27 cellular contexts compared by ENCODE assay signal in the genomic region with DNA sequence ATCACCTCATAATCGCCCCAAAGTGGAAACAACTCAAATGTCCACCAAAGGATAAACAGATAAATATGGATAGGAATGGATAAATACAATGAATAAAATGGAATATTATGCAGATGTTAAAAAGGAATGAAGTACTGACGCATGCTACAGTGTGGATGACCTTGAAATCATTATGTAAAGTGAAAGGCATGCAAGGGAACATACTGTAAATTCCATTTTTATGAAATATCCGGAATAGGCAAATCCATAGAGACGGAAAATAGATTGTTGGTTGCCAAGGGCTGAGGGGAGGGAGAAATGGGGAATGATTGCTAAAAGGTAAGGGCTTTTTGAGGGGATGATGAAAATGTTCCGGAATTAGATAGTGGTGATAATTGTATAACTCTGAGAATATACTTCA. TPM values are rescaled to one million over a fixed set of nuclear protein-coding genes. Genes with fewer than 3 reads are reported as not detected.
A peak's percentile ranks its signal among the peaks of the same experiment; 100 is the strongest.
DNase-seq lines count a peak whose midpoint lies in the region; ATAC-seq, FAIRE-seq and TF ChIP-seq lines count a peak whose summit lies in the region.
"Had no signal": no experiment of that assay in that cellular context is flagged by ENCODE, and none has a peak within 500 bp of the region (broad histone marks: within the 10 kb centered on the region; RNA-seq: fewer than 3 reads in every experiment).

No MANE protein-coding gene starts in this region.

- ATAC-seq in activated naive CD8-positive, alpha-beta T cell treated with anti-CD3 and anti-CD28 coated beads, Interleukin-2, amount 50 U/mL, for 24 hours, result no peak
- ATAC-seq in Right ventricle myocardium superior (ENCODE audit: poor library complexity), result no peak

- H3K27ac ChIP-seq in subcutaneous abdominal adipose tissue (ENCODE audit: low read depth, low read length) (peak overlapping the region; percentile 30), right atrium auricular region (no peak overlapping the region)
- H3K27ac ChIP-seq: HL-60 had no signal

- H3K4me1 Mint-ChIP-seq in activated naive CD8-positive, alpha-beta T cell (ENCODE audit: low read depth), result peaks cover 45% of the 10 kb centered on the region
- H3K4me1 Mint-ChIP-seq in activated naive CD8-positive, alpha-beta T cell treated with anti-CD3 and anti-CD28 coated beads, Interleukin-2, amount 50 U/mL, for 24 hours, result peaks cover 21% of the 10 kb centered on the region

- H3K4me3 Mint-ChIP-seq in activated naive CD8-positive, alpha-beta T cell, result no peak overlapping the region
- no peak overlapping the region for H3K4me3 Mint-ChIP-seq in activated naive CD8-positive, alpha-beta T cell treated with anti-CD3 and anti-CD28 coated beads, Interleukin-2, amount 50 U/mL, for 24 hours

- no peak for TF ChIP-seq CTCF in right atrium auricular region (IDR thresholded peaks at IDR 0.05)

- H3K36me3 Mint-ChIP-seq in activated naive CD8-positive, alpha-beta T cell, result no peaks in the 10 kb centered on the region
- peaks cover 4% of the 10 kb centered on the region for H3K36me3 Mint-ChIP-seq in activated naive CD8-positive, alpha-beta T cell treated with anti-CD3 and anti-CD28 coated beads, Interleukin-2, amount 50 U/mL, for 24 hours (ENCODE audit: low read depth)

- no peak overlapping the region for H3K9ac ChIP-seq in subcutaneous abdominal adipose tissue (ENCODE audit: low read length in 5 of 5)
- H3K9ac ChIP-seq: SK-N-SH had no signal

- no peak for FAIRE-seq in GM12892 (lab: Jason Lieb, UNC)
- FAIRE-seq: G401.6 had no signal

- no peaks in the 10 kb centered on the region for H3K27me3 Mint-ChIP-seq in activated naive CD8-positive, alpha-beta T cell
- no peaks in the 10 kb centered on the region for H3K27me3 Mint-ChIP-seq in activated naive CD8-positive, alpha-beta T cell treated with anti-CD3 and anti-CD28 coated beads, Interleukin-2, amount 50 U/mL, for 24 hours
- H3K27me3 Mint-ChIP-seq: IgD-negative memory B cell had no signal

- no peaks in the 10 kb centered on the region for H3K9me3 Mint-ChIP-seq in activated naive CD8-positive, alpha-beta T cell (ENCODE audit: low read depth)
- H3K9me3 Mint-ChIP-seq in activated naive CD8-positive, alpha-beta T cell treated with anti-CD3 and anti-CD28 coated beads, Interleukin-2, amount 50 U/mL, for 24 hours, result no peaks in the 10 kb centered on the region
- H3K9me3 Mint-ChIP-seq: IgD-negative memory B cell had no signal

- peak overlapping the region; percentile 54 for H3K27ac Mint-ChIP-seq in activated naive CD8-positive, alpha-beta T cell
- H3K27ac Mint-ChIP-seq in activated naive CD8-positive, alpha-beta T cell treated with anti-CD3 and anti-CD28 coated beads, Interleukin-2, amount 50 U/mL, for 24 hours, result no peak overlapping the region
- H3K27ac Mint-ChIP-seq: IgD-negative memory B cell had no signal

- H3K9me3 ChIP-seq in subcutaneous abdominal adipose tissue (ENCODE audit: control insufficient read depth in 5 of 5, low read length in 5 of 5) (no peaks in the 10 kb centered on the region), right atrium auricular region (no peaks in the 10 kb centered on the region)
- H3K9me3 ChIP-seq: MG63, SK-N-SH had no signal

- no peaks in the 10 kb centered on the region for H3K36me3 ChIP-seq in subcutaneous abdominal adipose tissue (ENCODE audit: control insufficient read depth in 5 of 5, insufficient read depth in 5 of 5, low read length in 5 of 5)
- H3K36me3 ChIP-seq in right atrium auricular region, result no peaks in the 10 kb centered on the region
- H3K36me3 ChIP-seq: MG63 had no signal

- H3K4me3 ChIP-seq in subcutaneous abdominal adipose tissue (ENCODE audit: low read depth in 1 of 5, low read length in 5 of 5), result no peak overlapping the region
- H3K4me3 ChIP-seq in right atrium auricular region, result no peak overlapping the region
- H3K4me3 ChIP-seq: MG63 had no signal

- DNase-seq in activated naive CD8-positive, alpha-beta T cell treated with anti-CD3 and anti-CD28 coated beads, Interleukin-2, amount 50 U/mL, for 24 hours, result no peak
- DNase-seq in NCI-H226 (peak; percentile 33), dermis blood vessel endothelial cell (peak; percentile 36), Right ventricle myocardium superior (no peak), right atrium auricular region (ENCODE audit: low spot score) (no peak), GM12892 (ENCODE audit: insufficient read length) (no peak)
- DNase-seq: DMS 273 treated with DMSO at 0.1 percent for 48 hours, H7, Kasumi-1, MG63, NCI-H1048, NCI-H1436, NCI-H2029 treated with DMSO at 0.1 percent for 48 hours, NCI-H2171 treated with DMSO at 0.1 percent for 48 hours, NCI-H748 treated with DMSO at 0.1 percent for 48 hours, SHP77, SK-N-SH had no signal

- H3K27me3 ChIP-seq in subcutaneous abdominal adipose tissue (ENCODE audit: control insufficient read depth in 5 of 5, insufficient read depth in 4 of 5, low read length in 5 of 5), result no peaks in the 10 kb centered on the region
- H3K27me3 ChIP-seq in right atrium auricular region, result no peaks in the 10 kb centered on the region
- H3K27me3 ChIP-seq: MG63 had no signal

- H3K4me1 ChIP-seq in subcutaneous abdominal adipose tissue (ENCODE audit: control insufficient read depth in 5 of 5, insufficient read depth in 5 of 5, low read length in 5 of 5) (peaks cover 0 to 26% (median 11%) of the 10 kb centered on the region in 5 donors), right atrium auricular region (no peaks in the 10 kb centered on the region)

- no peak for TF ChIP-seq POLR2A in GM12892 (IDR thresholded peaks at IDR 0.05; ENCODE audit: low read depth, low read length)

- intact Hi-C loops in Right ventricle myocardium superior (cut with DNase I), result no loop called here

RNA-seq across cellular contexts. Expression of a gene that starts 36.0 kb away (rescaled TPM):
- total RNA-seq in dermis blood vessel endothelial cell, result 46.3 and 46.8 TPM in 2 replicates
- 30.0 TPM for total RNA-seq in Right ventricle myocardium superior
- total RNA-seq in right atrium auricular region, result 10 to 100 TPM; 31.4 to 49.1 TPM
- 40.7 TPM for polyA plus RNA-seq in GM12892 (2012; ENCODE audit: missing spikeins)

RNA-seq across cellular contexts. Expression of a gene that starts 45.9 kb away (rescaled TPM):
- total RNA-seq in dermis blood vessel endothelial cell, result 28.6 and 36.5 TPM in 2 replicates
- 8.1 TPM for total RNA-seq in Right ventricle myocardium superior
- total RNA-seq in right atrium auricular region, result 10 to 100 TPM; 13.1 to 19.3 TPM
- 9.5 TPM for polyA plus RNA-seq in GM12892 (2012; ENCODE audit: missing spikeins)

RNA-seq across cellular contexts. Expression of a gene that starts 48.1 kb away (rescaled TPM):
- 51.4 and 60.2 TPM in 2 replicates for total RNA-seq in dermis blood vessel endothelial cell
- total RNA-seq in Right ventricle myocardium superior, result 14.9 TPM
- total RNA-seq in right atrium auricular region, result 10 to 100 TPM; 16.9 to 51.2 TPM
- polyA plus RNA-seq in GM12892 (2012; ENCODE audit: missing spikeins), result 48.4 TPM

RNA-seq across cellular contexts. Expression of a gene that starts 54.9 kb away (rescaled TPM):
- total RNA-seq in dermis blood vessel endothelial cell, result not detected in 2 replicates
- not detected for total RNA-seq in Right ventricle myocardium superior
- not detected for total RNA-seq in right atrium auricular region
- polyA plus RNA-seq in GM12892 (2012; ENCODE audit: missing spikeins), result not detected
- total RNA-seq: A172, H7, HT1080, NCI-H460, OCI-LY7 had no signal
- polyA plus RNA-seq: BJ, IgD-negative memory B cell, SK-N-SH had no signal

RNA-seq across cellular contexts. Expression of a gene that starts 59.3 kb away (rescaled TPM):
- total RNA-seq in dermis blood vessel endothelial cell (under 0.01 and 0.05 TPM in 2 replicates), Right ventricle myocardium superior (0.13 TPM), right atrium auricular region (under 1 TPM; 0.15 to 0.35 TPM)
- 0.59 TPM for polyA plus RNA-seq in GM12892 (2012; ENCODE audit: missing spikeins)
- total RNA-seq: A172, HT1080, OCI-LY7 had no signal
- polyA plus RNA-seq: IgD-negative memory B cell had no signal

Comparison
In these comparisons a context has a peak if more than half of its experiments do, and no peak if none do; other contexts are left out.
1. DNase-seq: peak in NCI-H226 (single experiment) and dermis blood vessel endothelial cell (single experiment); none in activated naive CD8-positive, alpha-beta T cell treated with anti-CD3 and anti-CD28 coated beads, Interleukin-2, amount 50 U/mL, for 24 hours (single experiment), Right ventricle myocardium superior (single experiment), right atrium auricular region (single experiment) and GM12892 (single experiment).